Comparison of ENCODE assay signal across 8 cellular contexts in the genomic region with DNA sequence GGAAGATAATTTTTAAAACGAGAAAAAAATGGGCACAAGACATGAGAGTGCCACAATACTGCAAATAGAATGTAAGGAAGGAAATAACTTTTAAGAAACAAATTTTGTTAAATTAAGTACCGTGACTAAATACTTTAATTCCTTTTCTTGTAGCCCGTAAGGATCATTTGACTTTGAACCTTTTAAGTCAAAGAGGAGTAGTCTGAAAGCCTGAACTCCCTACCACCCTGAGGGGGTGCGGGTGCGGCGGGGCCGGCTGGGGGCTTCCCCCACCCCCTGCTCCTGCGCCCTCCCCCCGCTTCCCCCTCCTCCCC. TPM values are rescaled to one million over a fixed set of nuclear protein-coding genes. Genes with fewer than 3 reads are reported as not detected.
A peak's percentile ranks its signal among the peaks of the same experiment; 100 is the strongest.
DNase-seq lines count a peak whose midpoint lies in the region; ATAC-seq and TF ChIP-seq lines count a peak whose summit lies in the region.

No MANE protein-coding gene starts in this region.

- peak overlapping the region; percentile 83 for H3K4me3 Mint-ChIP-seq in endodermal cell
- H3K4me3 Mint-ChIP-seq in nephron progenitor cell, result peak overlapping the region; percentile 94

- H3K79me2 ChIP-seq in ACC112 (ENCODE audit: control insufficient read depth, insufficient read depth, low read length, unreplicated experiment), result peaks cover 36% of the 10 kb centered on the region

- no peaks in the 10 kb centered on the region for H3K27me3 Mint-ChIP-seq in endodermal cell (ENCODE audit: insufficient read depth)
- no peaks in the 10 kb centered on the region for H3K27me3 Mint-ChIP-seq in nephron progenitor cell (ENCODE audit: low read depth, poor library complexity)

- H3K36me3 Mint-ChIP-seq in endodermal cell (ENCODE audit: low read depth), result peaks cover 13% of the 10 kb centered on the region
- peaks cover 17% of the 10 kb centered on the region for H3K36me3 Mint-ChIP-seq in nephron progenitor cell (ENCODE audit: low read depth)

- DNase-seq in MG63 (no peak), endodermal cell (no peak), nephron progenitor cell (no peak), NCI-H524 treated with DMSO at 0.1 percent for 48 hours (lab: John Stamatoyannopoulos, UW) (no peak), NCI-H2107 treated with DMSO at 0.1 percent for 48 hours (lab: John Stamatoyannopoulos, UW; ENCODE audit: unreplicated experiment) (no peak)
- no peak for DNase-seq in activated naive CD4-positive, alpha-beta T cell (lab: John Stamatoyannopoulos, UW)

- 6 to 11% methylated on average over 1 to 4 of the region's 9 CpGs for WGBS in endodermal cell (ENCODE audit: insufficient coverage in 1 of 2, insufficient read length in 1 of 2), 2 experiments

- ATAC-seq in GM21786 (IDR thresholded peaks at IDR 0.05; ENCODE audit: unreplicated experiment), result no peak

- H3K4me1 ChIP-seq in ACC112 (ENCODE audit: control insufficient read depth, insufficient read depth, low read length, unreplicated experiment), result peaks cover 57% of the 10 kb centered on the region
- peaks cover 21% of the 10 kb centered on the region for H3K4me1 ChIP-seq in endodermal cell (ENCODE audit: control insufficient read depth, insufficient read depth, low read length)

- H3K36me3 ChIP-seq in ACC112 (ENCODE audit: insufficient read depth, low read length), result peaks cover 6% of the 10 kb centered on the region; the same call in 1 of the 2 replicates
- peaks cover 12% of the 10 kb centered on the region for H3K36me3 ChIP-seq in MG63
- peaks cover 10% of the 10 kb centered on the region for H3K36me3 ChIP-seq in endodermal cell (ENCODE audit: control insufficient read depth, insufficient read depth, low read length)

- H3K9me3 ChIP-seq in MG63 (peaks cover 11% of the 10 kb centered on the region), endodermal cell (ENCODE audit: control insufficient read depth, low read length) (peaks cover 11% of the 10 kb centered on the region)

- H3K4me3 ChIP-seq in ACC112 (ENCODE audit: low read depth, low read length) (peak overlapping the region; percentile 87), MG63 (peak overlapping the region; percentile 65), endodermal cell (ENCODE audit: low read length) (peak overlapping the region; percentile 50)

- peaks cover 7% of the 10 kb centered on the region for H3K9me3 Mint-ChIP-seq in endodermal cell
- peaks cover 9% of the 10 kb centered on the region for H3K9me3 Mint-ChIP-seq in nephron progenitor cell

- H3K27ac Mint-ChIP-seq in endodermal cell (no peak overlapping the region), nephron progenitor cell (no peak overlapping the region)

- no peak overlapping the region for H3K9ac ChIP-seq in endodermal cell (ENCODE audit: extremely low read depth, low read length, poor library complexity, severe bottlenecking)

- peak overlapping the region; percentile 72 for H3K27ac ChIP-seq in ACC112 (ENCODE audit: low read depth, low read length)
- H3K27ac ChIP-seq in endodermal cell (ENCODE audit: low read depth, low read length), result no peak overlapping the region

- no peak for TF ChIP-seq CTCF in endodermal cell (conservative IDR thresholded peaks at IDR 0.05)
- TF ChIP-seq CTCF in nephron progenitor cell (IDR thresholded peaks at IDR 0.05), result no peak

- no peaks in the 10 kb centered on the region for H3K27me3 ChIP-seq in ACC112 (ENCODE audit: insufficient read depth, low read length)
- no peaks in the 10 kb centered on the region for H3K27me3 ChIP-seq in MG63
- H3K27me3 ChIP-seq in endodermal cell (ENCODE audit: control insufficient read depth, insufficient read depth, low read length, poor library complexity, severe bottlenecking), result no peaks in the 10 kb centered on the region

- H2AFZ ChIP-seq in ACC112 (ENCODE audit: low read length, unreplicated experiment), result peak overlapping the region; percentile 50

- peaks cover 59% of the 10 kb centered on the region for H3K4me1 Mint-ChIP-seq in endodermal cell
- H3K4me1 Mint-ChIP-seq in nephron progenitor cell, result peaks cover 68% of the 10 kb centered on the region

RNA-seq across cellular contexts. Expression of a gene that starts 0.2 kb away (rescaled TPM):
- 23.8 and 26.2 TPM in 2 replicates for total RNA-seq in MG63 (2014; rRNA removed; shearing (Covaris generic); ENCODE audit: low replicate concordance)
- total RNA-seq in endodermal cell, result 100 to 1,000 TPM; 164 to 222 TPM
- polyA plus RNA-seq in endodermal cell (2013, experiment 1 of 2), result 42.0 TPM
- 48.6 TPM for polyA plus RNA-seq in endodermal cell (2013, experiment 2 of 2)
